Comparison of ENCODE assay signal across 18 cellular contexts in the genomic region with DNA sequence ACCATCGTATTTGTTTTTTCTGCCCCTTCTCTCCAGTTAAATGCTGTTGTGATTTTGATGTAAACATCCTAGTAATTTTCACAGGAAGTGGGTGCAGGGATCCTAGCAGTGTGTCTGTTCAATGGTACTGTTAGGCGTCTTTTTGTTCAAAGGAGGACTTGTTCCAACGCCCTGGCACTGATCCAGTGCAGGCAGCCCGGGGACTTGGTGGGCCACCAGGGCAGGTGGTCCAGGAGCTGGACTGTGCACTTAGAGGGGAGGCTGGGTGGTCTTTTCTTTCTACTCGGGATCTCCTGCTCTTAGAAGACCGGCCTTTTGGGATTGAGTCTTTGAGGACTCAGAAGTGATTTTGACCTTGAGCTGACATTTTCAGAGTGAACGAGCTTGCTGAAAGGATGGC. TPM values are rescaled to one million over a fixed set of nuclear protein-coding genes. Genes with fewer than 3 reads are reported as not detected.
DNase-seq lines count a peak whose midpoint lies in the region; ATAC-seq and TF ChIP-seq lines count a peak whose summit lies in the region.
"Had no signal": no experiment of that assay in that cellular context is flagged by ENCODE, and none has a peak within 500 bp of the region (broad histone marks: within the 10 kb centered on the region; RNA-seq: fewer than 3 reads in every experiment).

No MANE protein-coding gene starts in this region.

- no peaks in the 10 kb centered on the region for H3K27me3 ChIP-seq in A673 (replicated peaks; ENCODE audit: insufficient read depth, low read depth, low read length, poor library complexity)
- H3K27me3 ChIP-seq in CD4-positive, alpha-beta T cell (ENCODE audit: control insufficient read depth, insufficient read depth, low read length): no peaks in the 10 kb centered on the region

- intact Hi-C loops in A673 (cut with micrococcal nuclease; ENCODE audit: unreplicated experiment): loop anchor here (1.0 kb wide), 1 partner anchor 21 kb away; no protein-coding TSS in a partner anchor
- intact Hi-C loops in CD4-positive, alpha-beta T cell (cut with DNase I, micrococcal nuclease): no loop called here
- intact Hi-C loops in left colon (cut with DNase I, micrococcal nuclease): no loop called here

- no peak overlapping the region for H3K4me3 ChIP-seq in A673 (ENCODE audit: low read depth, low read length, poor library complexity, severe bottlenecking)

- H3K4me1 ChIP-seq in A673 (ENCODE audit: insufficient read depth, low read length, poor library complexity, severe bottlenecking): peaks cover 30% of the 10 kb centered on the region
- H3K4me1 ChIP-seq: BE2C had no signal

- H3K27ac ChIP-seq in A673 (ENCODE audit: low read depth, low read length, poor library complexity, severe bottlenecking): peak overlapping the region; percentile 95
- no peak overlapping the region for H3K27ac ChIP-seq in CD4-positive, alpha-beta T cell (ENCODE audit: low read depth, low read length)

- no peak for TF ChIP-seq CTCF in A673 (conservative IDR thresholded peaks at IDR 0.05; ENCODE audit: low read depth, low read length)
- no peak for TF ChIP-seq CTCF in CD4-positive, alpha-beta T cell (IDR thresholded peaks at IDR 0.05)

- H3K9me3 Mint-ChIP-seq in CD4-positive, alpha-beta T cell: no peaks in the 10 kb centered on the region

- CTCF ChIA-PET in A673 (lab: Charles Lee): interaction anchor here (1.3 kb wide), 1 partner anchor 16 kb away, joined by 3 read pairs; no protein-coding TSS in a partner anchor
- CTCF ChIA-PET in CD4-positive, alpha-beta T cell (lab: Charles Lee): no interaction called here

- H3K4me3 Mint-ChIP-seq in CD4-positive, alpha-beta T cell: peak overlapping the region; percentile 57

- no peaks in the 10 kb centered on the region for H3K9me3 ChIP-seq in A673 (ENCODE audit: low read depth, low read length, poor library complexity, severe bottlenecking)
- H3K9me3 ChIP-seq in CD4-positive, alpha-beta T cell (ENCODE audit: control insufficient read depth, low read length): no peaks in the 10 kb centered on the region
- H3K9me3 ChIP-seq: BE2C, SK-N-SH had no signal

- DNase-seq in A673 (ENCODE audit: low spot score): peak; percentile 50
- DNase-seq in CD4-positive, alpha-beta T cell: no peak
- peak; percentile 13 for DNase-seq in SK-MEL-5 (ENCODE audit: low read depth, low spot score)
- DNase-seq in inferior parietal cortex (ENCODE audit: extremely low spot score): peak; percentile 16
- DNase-seq in activated gamma-delta T cell treated with Interleukin-2 at 50 U/mL for 16 hours: no peak
- no peak for DNase-seq in NCI-H187 (lab: John Stamatoyannopoulos, UW)
- no peak for DNase-seq in NCI-H774 (lab: John Stamatoyannopoulos, UW)
- no peak for DNase-seq in left colon
- DNase-seq: BE2C, DMS 273 treated with DMSO at 0.1 percent for 48 hours, IMR-90, NCI-H1930, NCI-H2227 treated with DMSO at 0.1 percent for 48 hours, NCI-H526, SK-N-SH had no signal

- no peak for ATAC-seq in CD4-positive, alpha-beta T cell (ENCODE audit: poor library complexity)
- no peak for ATAC-seq in left colon

- POLR2A ChIA-PET in A673 (lab: Charles Lee; ENCODE audit: low non-redundant PET): interaction anchor here (0.6 kb wide), 1 partner anchor 16 kb away, joined by 3 read pairs; no protein-coding TSS in a partner anchor
- POLR2A ChIA-PET in CD4-positive, alpha-beta T cell (lab: Charles Lee): no interaction called here

- no peaks in the 10 kb centered on the region for H3K36me3 Mint-ChIP-seq in CD4-positive, alpha-beta T cell (ENCODE audit: low read depth)

- in situ Hi-C loops in SK-MEL-5 (cut with HindIII; ENCODE audit: low pct_unique_long_range_greater_than_20kb, low sequenced_read_pairs): no loop called here

- no TSS peak for BruUV-seq in A673 (replicated peaks; lab: Mats Ljungman, UMichigan)

- peaks cover 54% of the 10 kb centered on the region for H3K4me1 Mint-ChIP-seq in CD4-positive, alpha-beta T cell (ENCODE audit: low read depth)

- H3K27ac Mint-ChIP-seq in CD4-positive, alpha-beta T cell: peak overlapping the region; percentile 49

- peaks cover 5% of the 10 kb centered on the region for H3K27me3 Mint-ChIP-seq in CD4-positive, alpha-beta T cell

- no peaks in the 10 kb centered on the region for H3K36me3 ChIP-seq in A673 (ENCODE audit: insufficient read depth, low read length, poor library complexity, severe bottlenecking)
- H3K36me3 ChIP-seq: BE2C had no signal

RNA-seq across cellular contexts. Expression of gene NKX2-2, which starts 41.1 kb away (rescaled TPM):
- total RNA-seq in A673 (2021): 78.8 and 85.1 TPM in 2 replicates
- not detected for total RNA-seq in CD4-positive, alpha-beta T cell
- 0.13 TPM in 1 of 2 replicates, not detected in the other for total RNA-seq in SK-MEL-5 (2014; rRNA removed; shearing (Covaris generic))
- polyA plus RNA-seq in SK-MEL-5 (2015; cell fraction: cytosol; rRNA removed): 0.13 TPM in 1 of 2 replicates, not detected in the other
- polyA plus RNA-seq in SK-MEL-5 (2015; cell fraction: nucleus; rRNA removed): 0.11 TPM in 1 of 2 replicates, not detected in the other
- 1 to 10 TPM; 1.4 TPM for total RNA-seq in left colon
- total RNA-seq: HT-29; IMR-90; LHCN-M2; T-helper 1 cell treated with Interleukin-12 subunit alpha and Interleukin-12 subunit beta and Interleukin-4 antibody, amounts not matched to agents 30 ng/mL and 1 ng/mL, for 36 hours had no signal
- polyA plus RNA-seq: IMR-90, SK-N-SH had no signal

Comparison
In these comparisons a context has a peak if more than half of its experiments do, and no peak if none do; other contexts are left out.
1. DNase-seq: peak in A673 (single experiment), SK-MEL-5 (single experiment) and inferior parietal cortex (single experiment); none in CD4-positive, alpha-beta T cell (0 of 10), activated gamma-delta T cell treated with Interleukin-2 at 50 U/mL for 16 hours (single experiment), NCI-H187 (0 of 2), NCI-H774 (single experiment) and left colon (0 of 2).
2. RNA of gene NKX2-2, which starts 41.1 kb away (total RNA-seq): 78.8 to 85.1 TPM in A673; 1.4 TPM in left colon, not detected in CD4-positive, alpha-beta T cell and 0.13 TPM in SK-MEL-5; every median in the first group is over 10 times any median in the second.